ENCODE assay signal across 28 cellular contexts in genomic region chr10:80441831-80442230, GRCh38.
"Had no signal": no experiment of that assay in that cellular context is flagged by ENCODE, and none has a peak within 500 bp of the region (broad histone marks: within the 10 kb centered on the region; RNA-seq: fewer than 3 reads in every experiment).

No MANE protein-coding gene starts in this region.

- H3K9ac ChIP-seq: parathyroid adenoma had no signal

- H3K36me3 Mint-ChIP-seq: naive thymus-derived CD8-positive, alpha-beta T cell; natural killer cell treated with Interleukin-12 subunit alpha and Interleukin-12 subunit beta and Interleukin-15 and Interleukin-18, amount 100 ng/mL, for 72 hours; stimulated activated effector memory CD8-positive, alpha-beta T cell treated with anti-CD3 and anti-CD28 coated beads, Interleukin-12 subunit alpha, Interleukin-12 subunit beta, amount 100 ng/mL, for 72 hours; stimulated activated naive B cell treated with anti-CD40 and anti-IgM and Interleukin-4, amounts not matched to agents 10 μg/mL and 1 μg/mL and 100 μg/mL, for 72 hours had no signal

- H3K4me3 ChIP-seq: ovary, psoas muscle, right lobe of liver, sigmoid colon, stomach, tibial artery, transverse colon, upper lobe of left lung, vagina had no signal

- H3K27me3 ChIP-seq: ovary, right lobe of liver, sigmoid colon, stomach, tibial artery, transverse colon, upper lobe of left lung, vagina had no signal

- H3K27me3 Mint-ChIP-seq: progenitor cell of endocrine pancreas; stimulated activated naive CD8-positive, alpha-beta T cell treated with anti-CD3 and anti-CD28 coated beads, Interleukin-15, Interleukin-2, amounts not matched to agents 100 ng/mL and 50 ng/mL, for 24 hours had no signal

- H3K27ac ChIP-seq: neutrophil, ovary, psoas muscle, right lobe of liver, sigmoid colon, stomach, tibial artery, transverse colon, upper lobe of left lung, vagina had no signal

- H3K9me3 Mint-ChIP-seq: naive thymus-derived CD8-positive, alpha-beta T cell; natural killer cell treated with Interleukin-12 subunit alpha and Interleukin-12 subunit beta and Interleukin-15 and Interleukin-18, amount 100 ng/mL, for 72 hours; nephron progenitor cell; neural crest cell; stimulated activated effector memory CD8-positive, alpha-beta T cell treated with anti-CD3 and anti-CD28 coated beads, Interleukin-12 subunit alpha, Interleukin-12 subunit beta, amount 100 ng/mL, for 72 hours; stimulated activated naive B cell treated with anti-CD40 and anti-IgM and Interleukin-4, amounts not matched to agents 10 μg/mL and 1 μg/mL and 100 μg/mL, for 72 hours; stimulated activated naive CD8-positive, alpha-beta T cell treated with anti-CD3 and anti-CD28 coated beads, Interleukin-15, Interleukin-2, amounts not matched to agents 100 ng/mL and 50 ng/mL, for 24 hours had no signal

- DNase-seq: naive thymus-derived CD8-positive, alpha-beta T cell; nephron progenitor cell; nucleus accumbens; ovary; posterior cingulate gyrus; psoas muscle; right cardiac atrium; right lobe of liver; sigmoid colon; small intestine; stimulated activated CD4-positive, alpha-beta T cell treated with anti-CD3 and anti-CD28 coated beads, Interleukin-15, amount 100 ng/mL, for 24 hours; stimulated activated CD4-positive, alpha-beta T cell treated with anti-CD3 and anti-CD28 coated beads, Interleukin-2, amount 100 ng/mL, for 24 hours; stimulated activated CD4-positive, alpha-beta T cell treated with anti-CD3 and anti-CD28 coated beads, Interleukin-2, amount 100 ng/mL, for 48 hours; stimulated activated CD4-positive, alpha-beta T cell treated with anti-CD3 and anti-CD28 coated beads, Interleukin-4, amount 100 ng/mL, for 24 hours; stimulated activated naive B cell treated with anti-CD40 and anti-IgM and Interleukin-4, amounts not matched to agents 10 μg/mL and 1 μg/mL and 100 μg/mL, for 72 hours; stimulated activated naive CD4-positive, alpha-beta T cell treated with Interleukin-2 at 50 U/mL for 16 hours; stomach; transverse colon; upper lobe of left lung had no signal

- H3K4me3 Mint-ChIP-seq: naive thymus-derived CD8-positive, alpha-beta T cell; natural killer cell treated with Interleukin-12 subunit alpha and Interleukin-12 subunit beta and Interleukin-15 and Interleukin-18, amount 100 ng/mL, for 72 hours; nephron progenitor cell; neural crest cell; stimulated activated effector memory CD8-positive, alpha-beta T cell treated with anti-CD3 and anti-CD28 coated beads, Interleukin-12 subunit alpha, Interleukin-12 subunit beta, amount 100 ng/mL, for 72 hours; stimulated activated naive B cell treated with anti-CD40 and anti-IgM and Interleukin-4, amounts not matched to agents 10 μg/mL and 1 μg/mL and 100 μg/mL, for 72 hours; stimulated activated naive CD8-positive, alpha-beta T cell treated with anti-CD3 and anti-CD28 coated beads, Interleukin-15, Interleukin-2, amounts not matched to agents 100 ng/mL and 50 ng/mL, for 24 hours had no signal

- H3K27ac Mint-ChIP-seq: natural killer cell treated with Interleukin-12 subunit alpha and Interleukin-12 subunit beta and Interleukin-15 and Interleukin-18, amount 100 ng/mL, for 72 hours; nephron progenitor cell; stimulated activated effector memory CD8-positive, alpha-beta T cell treated with anti-CD3 and anti-CD28 coated beads, Interleukin-12 subunit alpha, Interleukin-12 subunit beta, amount 100 ng/mL, for 72 hours; stimulated activated naive B cell treated with anti-CD40 and anti-IgM and Interleukin-4, amounts not matched to agents 10 μg/mL and 1 μg/mL and 100 μg/mL, for 72 hours; stimulated activated naive CD8-positive, alpha-beta T cell treated with anti-CD3 and anti-CD28 coated beads, Interleukin-15, Interleukin-2, amounts not matched to agents 100 ng/mL and 50 ng/mL, for 24 hours had no signal

- H3K4me1 ChIP-seq: psoas muscle, right lobe of liver, tibial artery had no signal

- H3K9me3 ChIP-seq: neutrophil, ovary, psoas muscle, right lobe of liver, sigmoid colon, stomach, tibial artery, transverse colon, upper lobe of left lung, vagina had no signal

- H3K36me3 ChIP-seq: neutrophil, ovary, right lobe of liver, sigmoid colon, stomach, tibial artery, transverse colon, upper lobe of left lung, vagina had no signal

- ATAC-seq: naive thymus-derived CD8-positive, alpha-beta T cell; natural killer cell treated with Interleukin-12 subunit alpha and Interleukin-12 subunit beta and Interleukin-15 and Interleukin-18, amount 100 ng/mL, for 72 hours; psoas muscle; right cardiac atrium; right lobe of liver; stimulated activated effector memory CD8-positive, alpha-beta T cell treated with anti-CD3 and anti-CD28 coated beads, Interleukin-12 subunit alpha, Interleukin-12 subunit beta, amount 100 ng/mL, for 72 hours; stimulated activated naive B cell treated with anti-CD40 and anti-IgM and Interleukin-4, amounts not matched to agents 10 μg/mL and 1 μg/mL and 100 μg/mL, for 72 hours had no signal

- H2AFZ ChIP-seq: parathyroid adenoma had no signal
